Comparison of ENCODE assay signal across 5 cellular contexts in genomic region chr1:13554798-13555197, GRCh38. TPM values are rescaled to one million over a fixed set of nuclear protein-coding genes. Genes with fewer than 3 reads are reported as not detected.
"Had no signal": no experiment of that assay in that cellular context is flagged by ENCODE, and none has a peak within 500 bp of the region (broad histone marks: within the 10 kb centered on the region; RNA-seq: fewer than 3 reads in every experiment).

No MANE protein-coding gene starts in this region.

- H3K4me3 Mint-ChIP-seq: GM23338, H9 had no signal

- ATAC-seq: GM23338 had no signal

- H3K27ac Mint-ChIP-seq: GM23338, H9 had no signal

- H3K4me2 ChIP-seq: GM23338 had no signal

- DNase-seq: H9, HCEC 1CT, IMR-90 had no signal

- H3K9me3 Mint-ChIP-seq: GM23338, H9 had no signal

- H3K4me1 Mint-ChIP-seq: GM23338 had no signal

- H3K4me3 ChIP-seq: GM23338 had no signal

- H2AFZ ChIP-seq: GM23338 had no signal

RNA-seq across cellular contexts. Expression of gene PDPN, which starts 28.8 kb away (rescaled TPM):
- total RNA-seq: HT-29, IMR-90 had no signal

RNA-seq across cellular contexts. Expression of gene LRRC38, which starts 41.0 kb away (rescaled TPM):
- total RNA-seq: HT-29, IMR-90 had no signal
- polyA plus RNA-seq: GM23338, IMR-90 had no signal
